ENCODE assay signal across 25 cellular contexts in genomic region chr11:134647066-134647746, GRCh38.
A peak's percentile ranks its signal among the peaks of the same experiment; 100 is the strongest.
DNase-seq lines count a peak whose midpoint lies in the region; ATAC-seq and TF ChIP-seq lines count a peak whose summit lies in the region.
"Had no signal": no experiment of that assay in that cellular context is flagged by ENCODE, and none has a peak within 500 bp of the region (broad histone marks: within the 10 kb centered on the region; RNA-seq: fewer than 3 reads in every experiment).

No MANE protein-coding gene starts in this region.

- TF ChIP-seq CTCF in Peyer's patch (IDR thresholded peaks at IDR 0.05), result no peak
- no peak for TF ChIP-seq CTCF in type B pancreatic cell (conservative IDR thresholded peaks at IDR 0.05)

- no peak for DNase-seq in activated naive CD8-positive, alpha-beta T cell treated with anti-CD3 and anti-CD28 coated beads, Interleukin-2, amount 50 U/mL, for 24 hours
- no peak for DNase-seq in activated naive CD8-positive, alpha-beta T cell treated with anti-CD3 and anti-CD28 coated beads for 36 hours
- DNase-seq in Peyer's patch (peak in 2 of 3 donors; percentile 15 to 24), head of caudate nucleus (peak; percentile 33 to 90 (median 65)), type B pancreatic cell (ENCODE audit: extremely low spot score, unreplicated experiment) (peak; percentile 36), NCI-H2171 treated with DMSO at 0.1 percent for 48 hours (lab: John Stamatoyannopoulos, UW) (no peak), mucosa of gallbladder (ENCODE audit: low spot score) (no peak)
- DNase-seq: activated CD4-positive, alpha-beta memory T cell treated with anti-CD3 and anti-CD28 coated beads for 36 hours; activated CD8-positive, alpha-beta memory T cell treated with anti-CD3 and anti-CD28 coated beads, Interleukin-2, amount 50 U/mL, for 48 hours; AML-193; CD4-positive, alpha-beta T cell; PC-9; Right ventricle myocardium superior; stimulated activated CD8-positive, alpha-beta memory T cell treated with anti-CD3 and anti-CD28 coated beads, Interleukin-4, amount 100 ng/mL, for 48 hours had no signal

- H3K4me3 Mint-ChIP-seq in activated naive CD8-positive, alpha-beta T cell treated with anti-CD3 and anti-CD28 coated beads, Interleukin-2, amount 50 U/mL, for 24 hours, result no peak overlapping the region
- no peak overlapping the region for H3K4me3 Mint-ChIP-seq in activated naive CD8-positive, alpha-beta T cell treated with anti-CD3 and anti-CD28 coated beads for 36 hours
- H3K4me3 Mint-ChIP-seq in type B pancreatic cell, result no peak overlapping the region
- H3K4me3 Mint-ChIP-seq: activated CD4-positive, alpha-beta memory T cell treated with anti-CD3 and anti-CD28 coated beads for 36 hours; activated naive CD8-positive, alpha-beta T cell; activated T-helper 17 cell treated with anti-CD3 and anti-CD28 coated beads, Interleukin-2, amount 50 U/mL, for 72 hours; CD4-positive, alpha-beta T cell; IgD-negative memory B cell; memory B cell; neural crest cell had no signal

- H3K27me3 ChIP-seq in Peyer's patch, result no peaks in the 10 kb centered on the region
- H3K27me3 ChIP-seq: right atrium auricular region had no signal

- no peaks in the 10 kb centered on the region for H3K36me3 Mint-ChIP-seq in activated naive CD8-positive, alpha-beta T cell treated with anti-CD3 and anti-CD28 coated beads, Interleukin-2, amount 50 U/mL, for 24 hours (ENCODE audit: low read depth)
- H3K36me3 Mint-ChIP-seq in activated naive CD8-positive, alpha-beta T cell treated with anti-CD3 and anti-CD28 coated beads for 36 hours, result no peaks in the 10 kb centered on the region
- H3K36me3 Mint-ChIP-seq in type B pancreatic cell, result no peaks in the 10 kb centered on the region
- H3K36me3 Mint-ChIP-seq: activated CD4-positive, alpha-beta memory T cell treated with anti-CD3 and anti-CD28 coated beads for 36 hours; activated naive CD8-positive, alpha-beta T cell; IgD-negative memory B cell; memory B cell had no signal

- no peaks in the 10 kb centered on the region for H3K4me1 ChIP-seq in Peyer's patch
- H3K4me1 ChIP-seq: right atrium auricular region, spleen, tibial nerve had no signal

- no peak overlapping the region for H3K4me3 ChIP-seq in Peyer's patch
- H3K4me3 ChIP-seq: PC-9, right atrium auricular region, spleen, tibial nerve had no signal

- peak; percentile 59 for ATAC-seq in activated naive CD8-positive, alpha-beta T cell treated with anti-CD3 and anti-CD28 coated beads, Interleukin-2, amount 50 U/mL, for 24 hours
- ATAC-seq in GM21786 (IDR thresholded peaks at IDR 0.05; ENCODE audit: unreplicated experiment), result no peak
- ATAC-seq: activated CD4-positive, CD25-positive, alpha-beta regulatory T cell treated with anti-CD3 and anti-CD28 coated beads, Interleukin-2, amount 50 U/mL, for 24 hours; activated T-helper 17 cell treated with anti-CD3 and anti-CD28 coated beads, Interleukin-2, amount 50 U/mL, for 72 hours; left lobe of liver had no signal

- H3K36me3 ChIP-seq in Peyer's patch, result no peaks in the 10 kb centered on the region
- H3K36me3 ChIP-seq: right atrium auricular region, spleen, tibial nerve had no signal

- H3K4me1 Mint-ChIP-seq in activated naive CD8-positive, alpha-beta T cell treated with anti-CD3 and anti-CD28 coated beads, Interleukin-2, amount 50 U/mL, for 24 hours, result no peaks in the 10 kb centered on the region
- H3K4me1 Mint-ChIP-seq in activated naive CD8-positive, alpha-beta T cell treated with anti-CD3 and anti-CD28 coated beads for 36 hours, result peaks cover 4% of the 10 kb centered on the region
- peaks cover 16% of the 10 kb centered on the region for H3K4me1 Mint-ChIP-seq in type B pancreatic cell (ENCODE audit: unreplicated experiment)
- H3K4me1 Mint-ChIP-seq: IgD-negative memory B cell, memory B cell had no signal

- intact Hi-C loops in head of caudate nucleus (cut with DNase I), result no loop called here

- no peaks in the 10 kb centered on the region for H3K9me3 ChIP-seq in Peyer's patch
- H3K9me3 ChIP-seq: right atrium auricular region, spleen, tibial nerve had no signal

- H3K27ac ChIP-seq in Peyer's patch, result no peak overlapping the region
- H3K27ac ChIP-seq: PC-9, right atrium auricular region, spleen, tibial nerve had no signal

- TF ChIP-seq POLR2A in Peyer's patch (IDR thresholded peaks at IDR 0.05), result no peak

- no peaks in the 10 kb centered on the region for H3K9me3 Mint-ChIP-seq in activated naive CD8-positive, alpha-beta T cell treated with anti-CD3 and anti-CD28 coated beads, Interleukin-2, amount 50 U/mL, for 24 hours
- no peaks in the 10 kb centered on the region for H3K9me3 Mint-ChIP-seq in activated naive CD8-positive, alpha-beta T cell treated with anti-CD3 and anti-CD28 coated beads for 36 hours
- no peaks in the 10 kb centered on the region for H3K9me3 Mint-ChIP-seq in type B pancreatic cell
- H3K9me3 Mint-ChIP-seq: activated CD4-positive, alpha-beta memory T cell treated with anti-CD3 and anti-CD28 coated beads for 36 hours; activated T-helper 17 cell treated with anti-CD3 and anti-CD28 coated beads, Interleukin-2, amount 50 U/mL, for 72 hours; CD4-positive, alpha-beta T cell; IgD-negative memory B cell; neural crest cell had no signal

- peaks cover 18% of the 10 kb centered on the region for H3K27me3 Mint-ChIP-seq in activated naive CD8-positive, alpha-beta T cell treated with anti-CD3 and anti-CD28 coated beads, Interleukin-2, amount 50 U/mL, for 24 hours
- H3K27me3 Mint-ChIP-seq in activated naive CD8-positive, alpha-beta T cell treated with anti-CD3 and anti-CD28 coated beads for 36 hours, result peaks cover 27% of the 10 kb centered on the region
- H3K27me3 Mint-ChIP-seq in type B pancreatic cell, result peaks cover 51% of the 10 kb centered on the region
- H3K27me3 Mint-ChIP-seq: activated CD4-positive, alpha-beta memory T cell treated with anti-CD3 and anti-CD28 coated beads for 36 hours; activated naive CD8-positive, alpha-beta T cell had no signal

- no peak overlapping the region for H3K27ac Mint-ChIP-seq in activated naive CD8-positive, alpha-beta T cell treated with anti-CD3 and anti-CD28 coated beads, Interleukin-2, amount 50 U/mL, for 24 hours
- H3K27ac Mint-ChIP-seq in activated naive CD8-positive, alpha-beta T cell treated with anti-CD3 and anti-CD28 coated beads for 36 hours, result no peak overlapping the region
- no peak overlapping the region for H3K27ac Mint-ChIP-seq in type B pancreatic cell
- H3K27ac Mint-ChIP-seq: activated CD4-positive, alpha-beta memory T cell treated with anti-CD3 and anti-CD28 coated beads for 36 hours; activated naive CD8-positive, alpha-beta T cell; activated T-helper 17 cell treated with anti-CD3 and anti-CD28 coated beads, Interleukin-2, amount 50 U/mL, for 72 hours; CD4-positive, alpha-beta T cell; IgD-negative memory B cell; memory B cell had no signal

Comparison
In these comparisons a context has a peak if more than half of its experiments do, and no peak if none do; other contexts are left out.
1. DNase-seq: peak in Peyer's patch (2 of 3), head of caudate nucleus (42 of 42) and type B pancreatic cell (single experiment); none in activated naive CD8-positive, alpha-beta T cell treated with anti-CD3 and anti-CD28 coated beads, Interleukin-2, amount 50 U/mL, for 24 hours (single experiment), activated naive CD8-positive, alpha-beta T cell treated with anti-CD3 and anti-CD28 coated beads for 36 hours (single experiment), NCI-H2171 treated with DMSO at 0.1 percent for 48 hours (single experiment) and mucosa of gallbladder (single experiment).